17 cellular contexts compared by ENCODE assay signal in the genomic region with DNA sequence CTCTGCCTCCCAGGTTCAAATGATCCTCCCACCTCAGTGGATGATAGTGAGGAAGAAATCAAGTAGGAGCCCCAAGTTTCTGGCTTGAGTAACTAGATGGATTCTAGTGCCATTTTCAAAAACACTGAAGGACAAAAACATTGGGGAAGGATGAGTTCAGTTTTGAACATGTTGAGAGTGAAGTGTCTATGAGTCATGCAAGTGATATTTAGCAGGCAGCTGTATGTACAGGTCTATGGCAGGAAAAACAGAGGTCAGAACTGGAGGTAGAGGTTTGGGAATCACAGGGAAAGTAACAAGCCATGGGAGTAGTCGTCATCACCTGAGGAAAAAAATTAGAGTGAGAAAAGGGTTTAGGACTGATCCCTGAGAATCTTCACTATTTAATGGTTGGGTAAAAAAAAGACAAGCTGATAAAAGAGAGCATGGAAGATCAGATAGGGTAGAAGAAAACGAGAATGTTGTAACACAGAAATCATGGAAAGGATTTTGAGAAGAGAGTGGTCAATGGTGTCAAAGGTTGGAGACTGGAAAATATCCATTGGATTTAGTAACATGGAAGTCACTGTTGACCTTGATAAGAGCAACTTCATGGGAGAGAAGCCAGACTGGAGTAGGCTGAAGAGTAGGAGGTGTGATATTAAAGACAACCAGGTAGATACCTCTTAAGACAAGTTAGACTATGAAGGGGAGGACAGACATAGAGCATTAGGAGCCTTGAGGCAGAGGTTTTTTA. TPM values are rescaled to one million over a fixed set of nuclear protein-coding genes. Genes with fewer than 3 reads are reported as not detected.
DNase-seq lines count a peak whose midpoint lies in the region; ATAC-seq and TF ChIP-seq lines count a peak whose summit lies in the region.
"Had no signal": no experiment of that assay in that cellular context is flagged by ENCODE, and none has a peak within 500 bp of the region (broad histone marks: within the 10 kb centered on the region; RNA-seq: fewer than 3 reads in every experiment).

No MANE protein-coding gene starts in this region.

- H3K27ac ChIP-seq in osteoblast (ENCODE audit: low read depth, low read length) = peak overlapping the region; percentile 62
- no peak overlapping the region for H3K27ac ChIP-seq in tibial nerve
- H3K27ac ChIP-seq: 22Rv1, testis had no signal

- no peak for TF ChIP-seq EP300 in tibial nerve (IDR thresholded peaks at IDR 0.05)

- H3K4me3 ChIP-seq in osteoblast (ENCODE audit: insufficient read depth, low read length) (no peak overlapping the region), tibial nerve (no peak overlapping the region)
- H3K4me3 ChIP-seq: GM23338, testis had no signal

- TF ChIP-seq CTCF in osteoblast (IDR thresholded peaks at IDR 0.05; ENCODE audit: extremely low read depth, low read depth, low read length) = no peak
- no peak for TF ChIP-seq CTCF in tibial nerve (IDR thresholded peaks at IDR 0.05)

- H3K79me2 ChIP-seq in osteoblast (ENCODE audit: insufficient read depth, low read length) = no peaks in the 10 kb centered on the region

- no peak overlapping the region for H3K4me2 ChIP-seq in osteoblast (ENCODE audit: insufficient read depth, low read length)
- H3K4me2 ChIP-seq: GM23338 had no signal

- H3K36me3 ChIP-seq in osteoblast (ENCODE audit: insufficient read depth, low read length) (no peaks in the 10 kb centered on the region), tibial nerve (no peaks in the 10 kb centered on the region)

- H4K20me1 ChIP-seq in osteoblast (ENCODE audit: insufficient read depth, low read length) = no peaks in the 10 kb centered on the region

- DNase-seq in NCI-H2029 (lab: John Stamatoyannopoulos, UW) = peak; percentile 10
- no peak for DNase-seq in NCI-H2029 treated with DMSO at 0.1 percent for 48 hours (lab: John Stamatoyannopoulos, UW)
- DNase-seq in M059J (ENCODE audit: low read depth) = peak; percentile 71
- DNase-seq in astrocyte of the hippocampus (ENCODE audit: low read depth, low spot score) = peak; percentile 8
- no peak for DNase-seq in osteoblast (ENCODE audit: insufficient read length, low spot score, missing footprints)
- DNase-seq in cerebellum (ENCODE audit: low spot score) = no peak
- no peak for DNase-seq in tibial nerve (ENCODE audit: low spot score in 2 of 2)
- DNase-seq: activated naive CD8-positive, alpha-beta T cell treated with anti-CD3 and anti-CD28 coated beads, Interleukin-2, amount 10 ng/mL, durations not matched to agents 7 days and 5 days; Calu3; foreskin melanocyte; islet precursor cell; NCI-H2171; nephron progenitor cell; testis had no signal

- H3K4me1 ChIP-seq in osteoblast (ENCODE audit: insufficient read depth, low read length) (peaks cover 26% of the 10 kb centered on the region), tibial nerve (no peaks in the 10 kb centered on the region)
- H3K4me1 ChIP-seq: testis had no signal

- no peak overlapping the region for H2AFZ ChIP-seq in osteoblast (ENCODE audit: low read length)
- H2AFZ ChIP-seq: GM23338 had no signal

- no peaks in the 10 kb centered on the region for H3K9me3 ChIP-seq in osteoblast (ENCODE audit: low read depth, low read length)
- peaks cover 0 to 8% (median 3%) of the 10 kb centered on the region in 4 donors for H3K9me3 ChIP-seq in tibial nerve
- H3K9me3 ChIP-seq: testis had no signal

- no peak for ATAC-seq in HG02981 (IDR thresholded peaks at IDR 0.05; ENCODE audit: unreplicated experiment)
- ATAC-seq: GM23338 had no signal

- no peak for TF ChIP-seq POLR2A in tibial nerve (IDR thresholded peaks at IDR 0.05)

- H3K27me3 ChIP-seq in osteoblast (ENCODE audit: insufficient read depth, low read length) = no peaks in the 10 kb centered on the region
- no peaks in the 10 kb centered on the region for H3K27me3 ChIP-seq in tibial nerve
- H3K27me3 ChIP-seq: testis had no signal

- 91% methylated on average over 2 of the region's 2 CpGs for WGBS in tibial nerve, 2 donors

RNA-seq across cellular contexts. Expression of a gene that starts 53.1 kb away (rescaled TPM):
- 12.7 and 21.5 TPM in 2 replicates for total RNA-seq in M059J (2014; rRNA removed; shearing (Covaris generic))
- 29.0 and 29.8 TPM in 2 replicates for total RNA-seq in osteoblast
- total RNA-seq in cerebellum = 14.2 TPM
- total RNA-seq in tibial nerve = 1 to 10 TPM; 3.1 to 6.9 (median 4.7) TPM

Comparison
In these comparisons a context has a peak if more than half of its experiments do, and no peak if none do; other contexts are left out.
1. DNase-seq: peak in NCI-H2029 (single experiment), M059J (single experiment) and astrocyte of the hippocampus (single experiment); none in NCI-H2029 treated with DMSO at 0.1 percent for 48 hours (single experiment), osteoblast (single experiment), cerebellum (single experiment) and tibial nerve (0 of 2).